In genomic region chr18:55585050-55585449, GRCh38 we compare ENCODE assay signal across 11 cellular contexts. TPM values are rescaled to one million over a fixed set of nuclear protein-coding genes. Genes with fewer than 3 reads are reported as not detected.
DNase-seq lines count a peak whose midpoint lies in the region; ATAC-seq, FAIRE-seq and TF ChIP-seq lines count a peak whose summit lies in the region.
"Had no signal": no experiment of that assay in that cellular context is flagged by ENCODE, and none has a peak within 500 bp of the region (broad histone marks: within the 10 kb centered on the region; RNA-seq: fewer than 3 reads in every experiment).

No MANE protein-coding gene starts in this region.

- H3K4me3 Mint-ChIP-seq in neural crest cell, result peak overlapping the region; percentile 85

- H3K27ac ChIP-seq in right atrium auricular region (peak overlapping the region; percentile 84 to 88), vagina (peak overlapping the region; percentile 97)
- H3K27ac ChIP-seq: VCaP had no signal

- FAIRE-seq in GM19239 (lab: Jason Lieb, UNC), result no peak

- H3K4me3 ChIP-seq in right atrium auricular region (peak overlapping the region; percentile 72 to 77), vagina (peak overlapping the region; percentile 72 to 77)

- H3K36me3 ChIP-seq in right atrium auricular region (no peaks in the 10 kb centered on the region), vagina (no peaks in the 10 kb centered on the region)

- peak overlapping the region; percentile 31 for H3K27ac Mint-ChIP-seq in neural crest cell (ENCODE audit: unreplicated experiment)
- H3K27ac Mint-ChIP-seq: activated naive CD8-positive, alpha-beta T cell had no signal

- TF ChIP-seq POLR2A in vagina (IDR thresholded peaks at IDR 0.05), result no peak

- H3K9me3 ChIP-seq in right atrium auricular region (no peaks in the 10 kb centered on the region), vagina (no peaks in the 10 kb centered on the region)

- H3K4me1 Mint-ChIP-seq in neural crest cell, result peaks cover 66% of the 10 kb centered on the region

- DNase-seq in right atrium auricular region (ENCODE audit: low spot score) (no peak), left ventricle myocardium superior (no peak), fibroblast of gingiva (ENCODE audit: low read depth) (peak; percentile 26), neural crest cell (ENCODE audit: low read depth, low spot score) (no peak), vagina (ENCODE audit: extremely low spot score in 2 of 2) (no peak), GM19239 (ENCODE audit: insufficient read length, low spot score) (no peak), kidney tubule cell (ENCODE audit: low spot score) (no peak)
- DNase-seq: NCI-H1092 had no signal

- H3K9me3 Mint-ChIP-seq in neural crest cell, result no peaks in the 10 kb centered on the region

- intact Hi-C loops in left ventricle myocardium superior (cut with micrococcal nuclease), result loop anchor here (5.0 to 10.0 kb wide), 2 partner anchors 163 to 260 kb away; no protein-coding TSS in a partner anchor
- intact Hi-C loops in vagina (cut with DNase I), result loop anchor here (5.0 to 10.0 kb wide), 2 partner anchors 263 to 340 kb away; no protein-coding TSS in a partner anchor

- H3K27me3 Mint-ChIP-seq in neural crest cell (ENCODE audit: low read depth), result no peaks in the 10 kb centered on the region

- H3K27me3 ChIP-seq in right atrium auricular region (no peaks in the 10 kb centered on the region), vagina (no peaks in the 10 kb centered on the region)

- TF ChIP-seq CTCF in right atrium auricular region (IDR thresholded peaks at IDR 0.05) (no peak), neural crest cell (conservative IDR thresholded peaks at IDR 0.05) (no peak), vagina (IDR thresholded peaks at IDR 0.05) (no peak)

- ATAC-seq in left ventricle myocardium superior, result no peak
- no peak for ATAC-seq in HG03378 (IDR thresholded peaks at IDR 0.05; ENCODE audit: unreplicated experiment)

- no peaks in the 10 kb centered on the region for H3K36me3 Mint-ChIP-seq in neural crest cell (ENCODE audit: low read depth)
- H3K36me3 Mint-ChIP-seq: activated naive CD8-positive, alpha-beta T cell had no signal

- H3K4me1 ChIP-seq in right atrium auricular region (peaks cover 0 to 10% of the 10 kb centered on the region in 2 donors), vagina (peaks cover 63% of the 10 kb centered on the region)

RNA-seq across cellular contexts. Expression of gene TCF4, which starts 2.9 kb away (rescaled TPM):
- total RNA-seq in right atrium auricular region (10 to 100 TPM; 57.7 to 66.3 TPM), left ventricle myocardium superior (62.8 TPM), neural crest cell (82.5 and 89.9 TPM in 2 replicates), vagina (105 TPM)
